8 cellular contexts compared by ENCODE assay signal in genomic region chr5:77030097-77031071, GRCh38. TPM values are rescaled to one million over a fixed set of nuclear protein-coding genes. Genes with fewer than 3 reads are reported as not detected.
A peak's percentile ranks its signal among the peaks of the same experiment; 100 is the strongest.
DNase-seq lines count a peak whose midpoint lies in the region; ATAC-seq and TF ChIP-seq lines count a peak whose summit lies in the region.

TSS of gene AGGF1 (plus strand) at chr5:77030404. CDS start at chr5:77030767, 363 bp downstream.

- peaks cover 19 to 21% of the 10 kb centered on the region in 2 donors for H3K9me3 Mint-ChIP-seq in activated naive CD4-positive, alpha-beta T cell treated with anti-CD3 and anti-CD28 coated beads, Interleukin-2, amount 50 U/mL, for 72 hours

- under 1% methylated on average over 28 of the region's 82 CpGs for WGBS in suprapubic skin

- no peaks in the 10 kb centered on the region for H3K9me3 ChIP-seq in suprapubic skin

- H3K27me3 ChIP-seq in suprapubic skin: no peaks in the 10 kb centered on the region

- DNase-seq in GM04504 (ENCODE audit: low read depth) (peak; percentile 77), NCI-H1048 (lab: John Stamatoyannopoulos, UW) (peak; percentile 81), globus pallidus (ENCODE audit: low spot score) (peak; percentile 90), nucleus accumbens (lab: John Stamatoyannopoulos, UW) (peak; percentile 50 to 96 (median 87)), suprapubic skin (ENCODE audit: low spot score in 2 of 2) (peak; percentile 93 to 96)
- DNase-seq in activated naive CD4-positive, alpha-beta T cell treated with anti-CD3 and anti-CD28 coated beads, Interleukin-2, amount 50 U/mL, for 72 hours (ENCODE audit: low spot score in 2 of 2): peak; percentile 85 to 88

- ATAC-seq in HG02571 (IDR thresholded peaks at IDR 0.05; ENCODE audit: unreplicated experiment): peak; percentile 99
- ATAC-seq in SK-N-SH treated with all-trans-retinoic acid at 6 μM for 48 hours: peak; percentile 99
- ATAC-seq in activated naive CD4-positive, alpha-beta T cell treated with anti-CD3 and anti-CD28 coated beads, Interleukin-2, amount 50 U/mL, for 72 hours: peak; percentile 99 to 100

- peaks cover 23% of the 10 kb centered on the region for H3K4me1 ChIP-seq in suprapubic skin

- peak within 1 kb of the TSS; percentile 89 for H3K4me3 ChIP-seq in suprapubic skin

- peak within 1 kb of the TSS; percentile 95 for H3K27ac ChIP-seq in suprapubic skin

- peaks cover 26 to 38% of the 10 kb centered on the region in 2 donors for H3K36me3 Mint-ChIP-seq in activated naive CD4-positive, alpha-beta T cell treated with anti-CD3 and anti-CD28 coated beads, Interleukin-2, amount 50 U/mL, for 72 hours

- H3K36me3 ChIP-seq in suprapubic skin: peaks cover 1% of the 10 kb centered on the region

- TF ChIP-seq CTCF in suprapubic skin (IDR thresholded peaks at IDR 0.05): no peak

- TF ChIP-seq POLR2A in suprapubic skin (IDR thresholded peaks at IDR 0.05): peak in 1 of 2 donors; percentile 21

- H3K27ac Mint-ChIP-seq in activated naive CD4-positive, alpha-beta T cell treated with anti-CD3 and anti-CD28 coated beads, Interleukin-2, amount 50 U/mL, for 72 hours: peak within 1 kb of the TSS; percentile 93 to 99

- TF ChIP-seq EP300 in suprapubic skin (IDR thresholded peaks at IDR 0.05): no peak

TF ChIP-seq in SK-N-SH treated with all-trans-retinoic acid at 6 μM for 48 hours, 23 proteins besides CTCF, POLR2A, EP300 and RAD21:
- TF ChIP-seq ZNF565 (CRISPR knock-in tag; conservative IDR thresholded peaks at IDR 0.05; ENCODE audit: low read depth) (no peak), OSR1 (CRISPR knock-in tag; IDR thresholded peaks at IDR 0.05) (no peak), CSDC2 (CRISPR knock-in tag; IDR thresholded peaks at IDR 0.05) (no peak), TSHZ2 (CRISPR knock-in tag; IDR thresholded peaks at IDR 0.05) (no peak), CSRNP3 (CRISPR knock-in tag; IDR thresholded peaks at IDR 0.05) (no peak), ZNF8 (CRISPR knock-in tag; IDR thresholded peaks at IDR 0.05) (no peak), ZC3H10 (CRISPR knock-in tag; IDR thresholded peaks at IDR 0.05) (no peak), PATZ1 (CRISPR knock-in tag; IDR thresholded peaks at IDR 0.05; ENCODE audit: borderline replicate concordance) (no peak), ZFP3 (CRISPR knock-in tag; IDR thresholded peaks at IDR 0.05) (no peak), ZFP30 (CRISPR knock-in tag; IDR thresholded peaks at IDR 0.05) (no peak), TCF4 (CRISPR knock-in tag; IDR thresholded peaks at IDR 0.05; ENCODE audit: borderline replicate concordance) (no peak), ZNF70 (CRISPR knock-in tag; IDR thresholded peaks at IDR 0.05) (no peak), ESRRG (CRISPR knock-in tag; IDR thresholded peaks at IDR 0.05) (no peak), GLIS3 (CRISPR knock-in tag; IDR thresholded peaks at IDR 0.05) (no peak), ARNTL (CRISPR knock-in tag; IDR thresholded peaks at IDR 0.05; ENCODE audit: borderline replicate concordance, low read depth) (no peak)

RNA-seq across cellular contexts. Expression of gene AGGF1, which starts in this region (rescaled TPM):
- 10 to 100 TPM; 19.6 to 25.6 TPM for total RNA-seq in activated naive CD4-positive, alpha-beta T cell treated with anti-CD3 and anti-CD28 coated beads, Interleukin-2, amount 50 U/mL, for 72 hours
- 10 to 100 TPM; 16.3 to 23.5 (median 21.3) TPM for total RNA-seq in suprapubic skin

Comparison
In these comparisons a context has a peak if more than half of its experiments do, and no peak if none do; other contexts are left out.
1. Peak in every context shown above with its lines: DNase-seq, ATAC-seq, H3K4me3 ChIP-seq and H3K27ac ChIP-seq.